ENCODE assay signal across 7 cellular contexts in the genomic region with DNA sequence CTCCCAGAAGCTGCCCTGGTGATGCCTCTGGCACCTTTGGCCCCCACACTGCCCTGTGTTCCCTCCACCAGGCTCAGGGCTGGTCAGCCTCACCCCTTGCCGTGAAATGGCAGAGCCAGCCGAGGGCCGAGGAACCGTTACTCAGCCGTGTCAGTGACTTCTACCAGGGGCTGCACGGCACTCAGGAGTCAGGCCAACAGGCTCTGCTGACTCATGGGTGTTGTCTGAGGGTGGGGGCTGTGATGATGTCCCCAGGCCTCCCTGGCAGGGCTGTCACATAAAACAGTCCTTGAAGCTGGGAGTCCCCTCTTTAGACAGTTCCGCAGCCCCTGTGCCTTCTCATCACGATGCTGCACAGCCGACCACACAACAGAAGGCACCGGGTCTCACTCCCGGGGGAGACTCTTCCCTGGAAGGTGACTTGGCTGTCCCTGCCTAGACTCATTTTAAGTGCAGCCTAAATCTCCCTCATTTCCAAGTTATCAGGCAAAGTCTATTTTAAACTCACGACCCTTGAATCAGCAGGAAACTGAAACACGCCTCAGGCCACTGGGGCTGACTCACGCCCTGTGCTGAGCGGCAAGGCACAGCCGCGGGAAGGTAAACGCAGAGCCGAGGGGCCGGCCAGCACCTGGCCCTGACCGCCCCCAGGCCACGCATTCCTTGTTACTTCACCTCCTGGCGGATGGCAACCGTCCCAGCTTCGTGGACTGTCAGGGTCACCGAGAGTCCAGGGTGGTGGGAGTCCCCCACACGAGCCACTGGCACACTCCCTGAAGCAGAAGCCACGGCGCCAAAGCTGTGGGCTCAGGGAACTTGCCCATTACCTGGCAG.
DNase-seq lines count a peak whose midpoint lies in the region; ATAC-seq, FAIRE-seq and TF ChIP-seq lines count a peak whose summit lies in the region.

No MANE protein-coding gene starts in this region.

- peak overlapping the region; percentile 84 for H3K4me3 Mint-ChIP-seq in activated T-helper 17 cell treated with anti-CD3 and anti-CD28 coated beads, Interleukin-2, amount 50 U/mL, for 72 hours

- ATAC-seq in activated T-helper 17 cell treated with anti-CD3 and anti-CD28 coated beads, Interleukin-2, amount 50 U/mL, for 72 hours (replicated peaks): peak; percentile 62

- H3K27ac Mint-ChIP-seq in activated T-helper 17 cell treated with anti-CD3 and anti-CD28 coated beads, Interleukin-2, amount 50 U/mL, for 72 hours: peak overlapping the region; percentile 83

- H3K79me2 ChIP-seq in MM.1S (ENCODE audit: low read length) (peaks cover 91% of the 10 kb centered on the region), Karpas-422 (ENCODE audit: low read length) (peaks cover 84% of the 10 kb centered on the region)

- no peaks in the 10 kb centered on the region for H3K27me3 ChIP-seq in MM.1S (replicated peaks; ENCODE audit: insufficient read depth, low read length)
- no peaks in the 10 kb centered on the region for H3K27me3 ChIP-seq in cardiac muscle cell
- H3K27me3 ChIP-seq in Karpas-422 (ENCODE audit: low read length): no peaks in the 10 kb centered on the region

- H3K9me2 ChIP-seq in MM.1S (replicated peaks; ENCODE audit: insufficient read depth, low read length) (no peaks in the 10 kb centered on the region), Karpas-422 (replicated peaks; ENCODE audit: insufficient read depth, low read length) (no peaks in the 10 kb centered on the region)

- no peaks in the 10 kb centered on the region for H3K9me3 Mint-ChIP-seq in activated T-helper 17 cell treated with anti-CD3 and anti-CD28 coated beads, Interleukin-2, amount 50 U/mL, for 72 hours

- peaks cover 65% of the 10 kb centered on the region for H3K36me3 Mint-ChIP-seq in activated T-helper 17 cell treated with anti-CD3 and anti-CD28 coated beads, Interleukin-2, amount 50 U/mL, for 72 hours (ENCODE audit: low read depth)

- FAIRE-seq in GM19239 (lab: Jason Lieb, UNC): peak; percentile 44

- H3K27ac ChIP-seq in MM.1S (ENCODE audit: low read length) (peak overlapping the region; percentile 78), cardiac muscle cell (peak overlapping the region; percentile 88), Karpas-422 (ENCODE audit: low read length) (no peak overlapping the region)

- H3F3A ChIP-seq in MM.1S (ENCODE audit: insufficient read depth, low read length): peaks cover 25% of the 10 kb centered on the region

- peak overlapping the region; percentile 48 for H3K9ac ChIP-seq in MM.1S (ENCODE audit: low read length)
- H3K9ac ChIP-seq in Karpas-422 (ENCODE audit: low read length): no peak overlapping the region

- peak overlapping the region; percentile 34; the same call in 1 of the 2 replicates for H3K4me3 ChIP-seq in MM.1S (ENCODE audit: low read length)
- H3K4me3 ChIP-seq in cardiac muscle cell: no peak overlapping the region
- H3K4me3 ChIP-seq in skeletal muscle cell (ENCODE audit: low read depth, low read length): peak overlapping the region; percentile 5
- no peak overlapping the region for H3K4me3 ChIP-seq in Karpas-422 (ENCODE audit: low read length)

- H3K4me1 Mint-ChIP-seq in activated T-helper 17 cell treated with anti-CD3 and anti-CD28 coated beads, Interleukin-2, amount 50 U/mL, for 72 hours: peaks cover 76% of the 10 kb centered on the region

- no peaks in the 10 kb centered on the region for H3K9me3 ChIP-seq in MM.1S (replicated peaks; ENCODE audit: insufficient read depth, low read length)
- H3K9me3 ChIP-seq in cardiac muscle cell (ENCODE audit: low read depth): no peaks in the 10 kb centered on the region
- H3K9me3 ChIP-seq in Karpas-422 (ENCODE audit: low read length): no peaks in the 10 kb centered on the region

- H3K36me3 ChIP-seq in MM.1S (replicated peaks; ENCODE audit: insufficient read depth, low read length) (no peaks in the 10 kb centered on the region), cardiac muscle cell (no peaks in the 10 kb centered on the region), Karpas-422 (ENCODE audit: insufficient read depth, low read length) (no peaks in the 10 kb centered on the region)

- H3K4me1 ChIP-seq in MM.1S (ENCODE audit: low read length) (peaks cover 45% of the 10 kb centered on the region), cardiac muscle cell (ENCODE audit: low read depth) (peaks cover 52% of the 10 kb centered on the region), Karpas-422 (ENCODE audit: low read length) (peaks cover 45% of the 10 kb centered on the region)

- H3K4me2 ChIP-seq in MM.1S (ENCODE audit: low read depth, low read length): peak overlapping the region; percentile 86
- H3K4me2 ChIP-seq in Karpas-422 (ENCODE audit: low read depth, low read length, poor library complexity, severe bottlenecking): no peak overlapping the region

- no peaks in the 10 kb centered on the region for H3K27me3 Mint-ChIP-seq in activated T-helper 17 cell treated with anti-CD3 and anti-CD28 coated beads, Interleukin-2, amount 50 U/mL, for 72 hours

- peak; percentile 66 for DNase-seq in GM19239 (ENCODE audit: insufficient read length, low spot score)
- peak; percentile 57 for DNase-seq in MM.1S
- peak; percentile 71 to 76 for DNase-seq in cardiac muscle cell (ENCODE audit: low read depth in 1 of 2, low spot score in 1 of 2)
- DNase-seq in skeletal muscle cell (ENCODE audit: low read depth): no peak
- DNase-seq in Karpas-422: no peak
- no peak for DNase-seq in NCI-H524 (lab: John Stamatoyannopoulos, UW)

- no peak overlapping the region for H2AFZ ChIP-seq in MM.1S (ENCODE audit: low read length)
- H2AFZ ChIP-seq in Karpas-422 (ENCODE audit: low read length): no peak overlapping the region

- H4K20me1 ChIP-seq in MM.1S (ENCODE audit: insufficient read depth, low read length): no peaks in the 10 kb centered on the region
- H4K20me1 ChIP-seq in Karpas-422 (ENCODE audit: insufficient read depth, low read depth, low read length): peaks cover 60% of the 10 kb centered on the region

- TF ChIP-seq CTCF in MM.1S (IDR thresholded peaks at IDR 0.05; ENCODE audit: low read length) (no peak), cardiac muscle cell (IDR thresholded peaks at IDR 0.05; ENCODE audit: low read depth, low read length) (no peak)

Comparison
In these comparisons a context has a peak if more than half of its experiments do, and no peak if none do; other contexts are left out.
1. DNase-seq: peak in GM19239 (single experiment), MM.1S (single experiment) and cardiac muscle cell (2 of 2); none in skeletal muscle cell (single experiment), Karpas-422 (single experiment) and NCI-H524 (0 of 2).
2. H3K4me3 ChIP-seq: peak in MM.1S (single experiment) and skeletal muscle cell (single experiment); none in cardiac muscle cell (single experiment) and Karpas-422 (single experiment).